Comparison of ENCODE assay signal across 1 cellular context in genomic region chr16:85546585-85547447, GRCh38.
TF ChIP-seq lines count a peak whose summit lies in the region.

No MANE protein-coding gene starts in this region.

TF ChIP-seq in HepG2, 621 proteins besides CTCF, POLR2A, EP300 and RAD21 (continued from another document and continues in another):
- no peak for TF ChIP-seq SMARCE1 (IDR thresholded peaks at IDR 0.05; ENCODE audit: borderline replicate concordance)
- TF ChIP-seq, protein P1, sequence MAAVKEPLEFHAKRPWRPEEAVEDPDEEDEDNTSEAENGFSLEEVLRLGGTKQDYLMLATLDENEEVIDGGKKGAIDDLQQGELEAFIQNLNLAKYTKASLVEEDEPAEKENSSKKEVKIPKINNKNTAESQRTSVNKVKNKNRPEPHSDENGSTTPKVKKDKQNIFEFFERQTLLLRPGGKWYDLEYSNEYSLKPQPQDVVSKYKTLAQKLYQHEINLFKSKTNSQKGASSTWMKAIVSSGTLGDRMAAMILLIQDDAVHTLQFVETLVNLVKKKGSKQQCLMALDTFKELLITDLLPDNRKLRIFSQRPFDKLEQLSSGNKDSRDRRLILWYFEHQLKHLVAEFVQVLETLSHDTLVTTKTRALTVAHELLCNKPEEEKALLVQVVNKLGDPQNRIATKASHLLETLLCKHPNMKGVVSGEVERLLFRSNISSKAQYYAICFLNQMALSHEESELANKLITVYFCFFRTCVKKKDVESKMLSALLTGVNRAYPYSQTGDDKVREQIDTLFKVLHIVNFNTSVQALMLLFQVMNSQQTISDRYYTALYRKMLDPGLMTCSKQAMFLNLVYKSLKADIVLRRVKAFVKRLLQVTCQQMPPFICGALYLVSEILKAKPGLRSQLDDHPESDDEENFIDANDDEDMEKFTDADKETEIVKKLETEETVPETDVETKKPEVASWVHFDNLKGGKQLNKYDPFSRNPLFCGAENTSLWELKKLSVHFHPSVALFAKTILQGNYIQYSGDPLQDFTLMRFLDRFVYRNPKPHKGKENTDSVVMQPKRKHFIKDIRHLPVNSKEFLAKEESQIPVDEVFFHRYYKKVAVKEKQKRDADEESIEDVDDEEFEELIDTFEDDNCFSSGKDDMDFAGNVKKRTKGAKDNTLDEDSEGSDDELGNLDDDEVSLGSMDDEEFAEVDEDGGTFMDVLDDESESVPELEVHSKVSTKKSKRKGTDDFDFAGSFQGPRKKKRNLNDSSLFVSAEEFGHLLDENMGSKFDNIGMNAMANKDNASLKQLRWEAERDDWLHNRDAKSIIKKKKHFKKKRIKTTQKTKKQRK (IDR thresholded peaks at IDR 0.05; ENCODE audit: low read length), result no peak
- no peak for TF ChIP-seq ZNF20 (CRISPR knock-in tag; IDR thresholded peaks at IDR 0.05)
- TF ChIP-seq, protein P2, sequence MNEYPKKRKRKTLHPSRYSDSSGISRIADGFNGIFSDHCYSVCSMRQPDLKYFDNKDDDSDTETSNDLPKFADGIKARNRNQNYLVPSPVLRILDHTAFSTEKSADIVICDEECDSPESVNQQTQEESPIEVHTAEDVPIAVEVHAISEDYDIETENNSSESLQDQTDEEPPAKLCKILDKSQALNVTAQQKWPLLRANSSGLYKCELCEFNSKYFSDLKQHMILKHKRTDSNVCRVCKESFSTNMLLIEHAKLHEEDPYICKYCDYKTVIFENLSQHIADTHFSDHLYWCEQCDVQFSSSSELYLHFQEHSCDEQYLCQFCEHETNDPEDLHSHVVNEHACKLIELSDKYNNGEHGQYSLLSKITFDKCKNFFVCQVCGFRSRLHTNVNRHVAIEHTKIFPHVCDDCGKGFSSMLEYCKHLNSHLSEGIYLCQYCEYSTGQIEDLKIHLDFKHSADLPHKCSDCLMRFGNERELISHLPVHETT (CRISPR knock-in tag; conservative IDR thresholded peaks at IDR 0.05), result no peak
- TF ChIP-seq CHCHD3 (CRISPR knock-in tag; IDR thresholded peaks at IDR 0.05), result no peak
- no peak for TF ChIP-seq ZBTB8A (CRISPR knock-in tag; IDR thresholded peaks at IDR 0.05; ENCODE audit: borderline replicate concordance, low read depth)
- no peak for TF ChIP-seq ZNF646 (CRISPR knock-in tag; IDR thresholded peaks at IDR 0.05)
- peak; percentile 75 for TF ChIP-seq STAG1 (CRISPR knock-in tag; IDR thresholded peaks at IDR 0.05)
- no peak for TF ChIP-seq TRAFD1 (CRISPR knock-in tag; IDR thresholded peaks at IDR 0.05; ENCODE audit: borderline replicate concordance)
- no peak for TF ChIP-seq ZNF142 (CRISPR knock-in tag; IDR thresholded peaks at IDR 0.05)
- no peak for TF ChIP-seq ARNT (IDR thresholded peaks at IDR 0.05)
- TF ChIP-seq XRCC5 (optimal IDR thresholded peaks at IDR 0.05; ENCODE audit: low read length), result peak; percentile 24
- TF ChIP-seq, protein P3, sequence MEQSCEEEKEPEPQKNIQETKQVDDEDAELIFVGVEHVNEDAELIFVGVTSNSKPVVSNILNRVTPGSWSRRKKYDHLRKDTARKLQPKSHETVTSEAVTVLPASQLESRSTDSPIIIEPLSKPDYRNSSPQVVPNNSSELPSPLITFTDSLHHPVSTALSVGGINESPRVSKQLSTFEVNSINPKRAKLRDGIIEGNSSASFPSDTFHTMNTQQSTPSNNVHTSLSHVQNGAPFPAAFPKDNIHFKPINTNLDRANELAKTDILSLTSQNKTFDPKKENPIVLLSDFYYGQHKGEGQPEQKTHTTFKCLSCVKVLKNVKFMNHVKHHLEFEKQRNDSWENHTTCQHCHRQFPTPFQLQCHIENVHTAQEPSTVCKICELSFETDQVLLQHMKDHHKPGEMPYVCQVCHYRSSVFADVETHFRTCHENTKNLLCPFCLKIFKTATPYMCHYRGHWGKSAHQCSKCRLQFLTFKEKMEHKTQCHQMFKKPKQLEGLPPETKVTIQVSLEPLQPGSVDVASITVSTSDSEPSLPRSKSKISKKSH (CRISPR knock-in tag; IDR thresholded peaks at IDR 0.05; ENCODE audit: borderline replicate concordance), result peak; percentile 71; the same call in 1 of the 2 replicates
- TF ChIP-seq ZKSCAN5 (CRISPR knock-in tag; IDR thresholded peaks at IDR 0.05), result no peak
- TF ChIP-seq ZNF576 (CRISPR knock-in tag; IDR thresholded peaks at IDR 0.05), result no peak
- TF ChIP-seq PRPF4 (IDR thresholded peaks at IDR 0.05; ENCODE audit: low read depth, low read length, poor library complexity, severe bottlenecking), result no peak
- no peak for TF ChIP-seq NFKBIZ (CRISPR knock-in tag; IDR thresholded peaks at IDR 0.05)
- TF ChIP-seq TBP (CRISPR knock-in tag; IDR thresholded peaks at IDR 0.05), result no peak
- TF ChIP-seq, protein P4, sequence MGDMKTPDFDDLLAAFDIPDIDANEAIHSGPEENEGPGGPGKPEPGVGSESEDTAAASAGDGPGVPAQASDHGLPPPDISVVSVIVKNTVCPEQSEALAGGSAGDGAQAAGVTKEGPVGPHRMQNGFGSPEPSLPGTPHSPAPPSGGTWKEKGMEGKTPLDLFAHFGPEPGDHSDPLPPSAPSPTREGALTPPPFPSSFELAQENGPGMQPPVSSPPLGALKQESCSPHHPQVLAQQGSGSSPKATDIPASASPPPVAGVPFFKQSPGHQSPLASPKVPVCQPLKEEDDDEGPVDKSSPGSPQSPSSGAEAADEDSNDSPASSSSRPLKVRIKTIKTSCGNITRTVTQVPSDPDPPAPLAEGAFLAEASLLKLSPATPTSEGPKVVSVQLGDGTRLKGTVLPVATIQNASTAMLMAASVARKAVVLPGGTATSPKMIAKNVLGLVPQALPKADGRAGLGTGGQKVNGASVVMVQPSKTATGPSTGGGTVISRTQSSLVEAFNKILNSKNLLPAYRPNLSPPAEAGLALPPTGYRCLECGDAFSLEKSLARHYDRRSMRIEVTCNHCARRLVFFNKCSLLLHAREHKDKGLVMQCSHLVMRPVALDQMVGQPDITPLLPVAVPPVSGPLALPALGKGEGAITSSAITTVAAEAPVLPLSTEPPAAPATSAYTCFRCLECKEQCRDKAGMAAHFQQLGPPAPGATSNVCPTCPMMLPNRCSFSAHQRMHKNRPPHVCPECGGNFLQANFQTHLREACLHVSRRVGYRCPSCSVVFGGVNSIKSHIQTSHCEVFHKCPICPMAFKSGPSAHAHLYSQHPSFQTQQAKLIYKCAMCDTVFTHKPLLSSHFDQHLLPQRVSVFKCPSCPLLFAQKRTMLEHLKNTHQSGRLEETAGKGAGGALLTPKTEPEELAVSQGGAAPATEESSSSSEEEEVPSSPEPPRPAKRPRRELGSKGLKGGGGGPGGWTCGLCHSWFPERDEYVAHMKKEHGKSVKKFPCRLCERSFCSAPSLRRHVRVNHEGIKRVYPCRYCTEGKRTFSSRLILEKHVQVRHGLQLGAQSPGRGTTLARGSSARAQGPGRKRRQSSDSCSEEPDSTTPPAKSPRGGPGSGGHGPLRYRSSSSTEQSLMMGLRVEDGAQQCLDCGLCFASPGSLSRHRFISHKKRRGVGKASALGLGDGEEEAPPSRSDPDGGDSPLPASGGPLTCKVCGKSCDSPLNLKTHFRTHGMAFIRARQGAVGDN (CRISPR knock-in tag; IDR thresholded peaks at IDR 0.05), result peak; percentile 44; the same call in 1 of the 2 replicates
- TF ChIP-seq, protein P5, sequence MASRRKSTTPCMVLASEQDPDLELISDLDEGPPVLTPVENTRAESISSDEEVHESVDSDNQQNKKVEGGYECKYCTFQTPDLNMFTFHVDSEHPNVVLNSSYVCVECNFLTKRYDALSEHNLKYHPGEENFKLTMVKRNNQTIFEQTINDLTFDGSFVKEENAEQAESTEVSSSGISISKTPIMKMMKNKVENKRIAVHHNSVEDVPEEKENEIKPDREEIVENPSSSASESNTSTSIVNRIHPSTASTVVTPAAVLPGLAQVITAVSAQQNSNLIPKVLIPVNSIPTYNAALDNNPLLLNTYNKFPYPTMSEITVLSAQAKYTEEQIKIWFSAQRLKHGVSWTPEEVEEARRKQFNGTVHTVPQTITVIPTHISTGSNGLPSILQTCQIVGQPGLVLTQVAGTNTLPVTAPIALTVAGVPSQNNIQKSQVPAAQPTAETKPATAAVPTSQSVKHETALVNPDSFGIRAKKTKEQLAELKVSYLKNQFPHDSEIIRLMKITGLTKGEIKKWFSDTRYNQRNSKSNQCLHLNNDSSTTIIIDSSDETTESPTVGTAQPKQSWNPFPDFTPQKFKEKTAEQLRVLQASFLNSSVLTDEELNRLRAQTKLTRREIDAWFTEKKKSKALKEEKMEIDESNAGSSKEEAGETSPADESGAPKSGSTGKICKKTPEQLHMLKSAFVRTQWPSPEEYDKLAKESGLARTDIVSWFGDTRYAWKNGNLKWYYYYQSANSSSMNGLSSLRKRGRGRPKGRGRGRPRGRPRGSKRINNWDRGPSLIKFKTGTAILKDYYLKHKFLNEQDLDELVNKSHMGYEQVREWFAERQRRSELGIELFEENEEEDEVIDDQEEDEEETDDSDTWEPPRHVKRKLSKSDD (CRISPR knock-in tag; IDR thresholded peaks at IDR 0.05; ENCODE audit: low read depth), result no peak
